ENCODE assay signal across 8 cellular contexts in genomic region chr10:15209827-15210509, GRCh38. TPM values are rescaled to one million over a fixed set of nuclear protein-coding genes. Genes with fewer than 3 reads are reported as not detected.
DNase-seq lines count a peak whose midpoint lies in the region; ATAC-seq and TF ChIP-seq lines count a peak whose summit lies in the region.

No MANE protein-coding gene starts in this region.

- no peaks in the 10 kb centered on the region for H3K36me3 ChIP-seq in endocrine pancreas (ENCODE audit: control insufficient read depth, insufficient read depth, low read length)

- H3K27ac Mint-ChIP-seq in mesothelial cell of epicardium = no peak overlapping the region

- H3K9me3 ChIP-seq in endocrine pancreas (ENCODE audit: control insufficient read depth, low read length) = no peaks in the 10 kb centered on the region

- no peaks in the 10 kb centered on the region for H3K27me3 ChIP-seq in endocrine pancreas (ENCODE audit: control insufficient read depth, insufficient read depth, low read length)

- no peak overlapping the region for H3K4me3 ChIP-seq in endocrine pancreas (ENCODE audit: control insufficient read depth, insufficient read depth, low read length)

- H3K4me3 Mint-ChIP-seq in mesothelial cell of epicardium = no peak overlapping the region

- H3K4me1 Mint-ChIP-seq in mesothelial cell of epicardium = peaks cover under 1% of the 10 kb centered on the region

- TF ChIP-seq CTCF in mesothelial cell of epicardium (IDR thresholded peaks at IDR 0.05; ENCODE audit: unreplicated experiment) = peak; percentile 92

- no peaks in the 10 kb centered on the region for H3K9me3 Mint-ChIP-seq in mesothelial cell of epicardium

- peaks cover 38% of the 10 kb centered on the region for H3K36me3 Mint-ChIP-seq in mesothelial cell of epicardium

- no peaks in the 10 kb centered on the region for H3K27me3 Mint-ChIP-seq in mesothelial cell of epicardium (ENCODE audit: low read depth)

- no peaks in the 10 kb centered on the region for H3K4me1 ChIP-seq in endocrine pancreas (ENCODE audit: control insufficient read depth, insufficient read depth, low read length)

- peak; percentile 52 for ATAC-seq in HG03103 (IDR thresholded peaks at IDR 0.05; ENCODE audit: low read depth, unreplicated experiment)

- H3K9ac ChIP-seq in endocrine pancreas (ENCODE audit: control insufficient read depth, insufficient read depth, low read length) = peak overlapping the region; percentile 5

- DNase-seq in SKM-1 (lab: John Stamatoyannopoulos, UW; ENCODE audit: unreplicated experiment) = peak; percentile 0
- no peak for DNase-seq in SKM-1 treated with dmso at 0.1 percent for 144 hours (lab: John Stamatoyannopoulos, UW; ENCODE audit: unreplicated experiment)
- peak; percentile 80 for DNase-seq in NCI-H69 (lab: John Stamatoyannopoulos, UW)
- DNase-seq in activated CD8-positive, alpha-beta memory T cell treated with anti-CD3 and anti-CD28 coated beads for 24 hours = peak; percentile 89
- DNase-seq in mesothelial cell of epicardium (ENCODE audit: low spot score in 2 of 2, unreplicated experiment in 2 of 2) = peak; percentile 60 to 78
- DNase-seq in stimulated activated CD8-positive, alpha-beta memory T cell treated with anti-CD3 and anti-CD28 coated beads, Interleukin-4, amount 100 ng/mL, for 24 hours (ENCODE audit: low read depth) = peak; percentile 71

RNA-seq across cellular contexts. Expression of gene NMT2, which starts 41.5 kb away (rescaled TPM):
- 19.3 to 21.9 TPM (median 20.0 TPM) in 3 replicates for total RNA-seq in mesothelial cell of epicardium
